In the genomic region with DNA sequence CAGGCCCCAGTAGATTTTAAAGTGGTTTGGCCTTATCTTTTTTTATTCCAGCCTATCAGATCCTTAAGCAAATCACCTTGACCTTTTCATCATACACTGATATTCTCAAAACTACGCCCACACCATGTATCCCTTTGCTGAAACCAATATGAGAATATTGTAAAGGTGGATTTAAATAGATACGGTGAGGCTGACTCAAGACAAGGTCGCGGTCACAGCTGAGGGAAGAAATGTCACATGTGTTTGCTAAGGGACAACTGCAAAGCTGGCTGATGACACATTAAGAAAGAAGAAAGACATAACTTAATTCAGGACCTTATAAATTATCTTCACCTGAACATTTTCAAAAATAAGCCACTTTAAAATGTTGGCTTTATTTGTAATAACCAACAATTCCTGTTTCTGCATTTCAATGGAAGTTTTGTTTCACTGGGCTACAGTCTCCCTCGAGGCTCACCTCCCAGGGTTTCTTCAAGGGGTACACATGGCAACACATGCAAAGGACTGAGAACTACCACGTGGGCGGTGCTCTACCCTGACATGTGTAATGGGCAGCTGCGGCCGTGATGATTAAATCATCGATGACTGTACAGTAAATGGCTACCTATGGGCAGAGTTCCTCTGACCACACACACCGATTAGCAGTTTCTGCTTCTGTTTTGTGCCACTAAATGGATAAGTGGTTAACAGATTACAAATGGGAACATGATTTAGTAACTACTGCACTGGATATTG, we compare ENCODE assay signal across 20 cellular contexts.
DNase-seq lines count a peak whose midpoint lies in the region; ATAC-seq and TF ChIP-seq lines count a peak whose summit lies in the region.
"Had no signal": no experiment of that assay in that cellular context is flagged by ENCODE, and none has a peak within 500 bp of the region (broad histone marks: within the 10 kb centered on the region; RNA-seq: fewer than 3 reads in every experiment).

No MANE protein-coding gene starts in this region.

- no peaks in the 10 kb centered on the region for H3K36me3 ChIP-seq in breast epithelium
- H3K36me3 ChIP-seq: pancreas had no signal

- H3K9me3 ChIP-seq in breast epithelium, result no peaks in the 10 kb centered on the region
- H3K9me3 ChIP-seq: left lung, pancreas had no signal

- H3K27ac Mint-ChIP-seq in MCF 10A (ENCODE audit: low read depth, unreplicated experiment), result no peak overlapping the region
- no peak overlapping the region for H3K27ac Mint-ChIP-seq in activated naive CD8-positive, alpha-beta T cell treated with anti-CD3 and anti-CD28 coated beads for 36 hours
- H3K27ac Mint-ChIP-seq in stimulated activated naive CD8-positive, alpha-beta T cell treated with anti-CD3 and anti-CD28 coated beads, Interleukin-15, amount 100 ng/mL, for 72 hours, result peak overlapping the region; percentile 34 to 80
- H3K27ac Mint-ChIP-seq: activated naive CD8-positive, alpha-beta T cell; stimulated activated effector memory CD8-positive, alpha-beta T cell treated with anti-CD3 and anti-CD28 coated beads, Interleukin-12 subunit alpha, Interleukin-12 subunit beta, amount 100 ng/mL, for 72 hours; T-helper 17 cell; type B pancreatic cell had no signal

- POLR2A ChIA-PET in MCF 10A (lab: Yijun Ruan, JAX), result interaction anchor here (0.7 kb wide), 2 partner anchors 17 to 216 kb away, joined by 3 read pairs; no protein-coding TSS in a partner anchor

- intact Hi-C loops in MCF 10A (cut with micrococcal nuclease) (no loop called here), breast epithelium (cut with DNase I; ENCODE audit: low total_unique reads) (no loop called here)

- no peaks in the 10 kb centered on the region for H3K27me3 Mint-ChIP-seq in MCF 10A (ENCODE audit: insufficient read depth, unreplicated experiment)
- no peaks in the 10 kb centered on the region for H3K27me3 Mint-ChIP-seq in activated naive CD8-positive, alpha-beta T cell treated with anti-CD3 and anti-CD28 coated beads for 36 hours
- H3K27me3 Mint-ChIP-seq in stimulated activated naive CD8-positive, alpha-beta T cell treated with anti-CD3 and anti-CD28 coated beads, Interleukin-15, amount 100 ng/mL, for 72 hours, result no peaks in the 10 kb centered on the region
- H3K27me3 Mint-ChIP-seq: activated naive CD8-positive, alpha-beta T cell; CD8-positive, alpha-beta memory T cell; T-helper 17 cell; type B pancreatic cell had no signal

- CTCF ChIA-PET in MCF 10A (lab: Yijun Ruan, JAX), result interaction anchor here (0.6 to 1.1 kb wide), 2 partner anchors 18 to 31 kb away, joined by 3 to 4 read pairs; no protein-coding TSS in a partner anchor

- TF ChIP-seq CTCF in MCF 10A (IDR thresholded peaks at IDR 0.05; ENCODE audit: unreplicated experiment), result no peak
- TF ChIP-seq CTCF in breast epithelium (IDR thresholded peaks at IDR 0.05), result no peak

- BruUV-seq in MCF 10A (replicated peaks; lab: Mats Ljungman, UMichigan), result no TSS peak

- ATAC-seq in HG03442 (IDR thresholded peaks at IDR 0.05; ENCODE audit: unreplicated experiment), result peak; percentile 52
- peak; percentile 52 for ATAC-seq in stimulated activated naive CD8-positive, alpha-beta T cell treated with anti-CD3 and anti-CD28 coated beads, Interleukin-15, amount 100 ng/mL, for 72 hours
- ATAC-seq: left lung; pancreas; stimulated activated effector memory CD8-positive, alpha-beta T cell treated with anti-CD3 and anti-CD28 coated beads, Interleukin-12 subunit alpha, Interleukin-12 subunit beta, amount 100 ng/mL, for 72 hours; T-helper 17 cell had no signal

- no peak overlapping the region for H3K4me3 ChIP-seq in breast epithelium
- H3K4me3 ChIP-seq: left lung, pancreas, skin epidermis had no signal

- H3K4me1 Mint-ChIP-seq in MCF 10A (ENCODE audit: insufficient read depth, unreplicated experiment), result peaks cover 8% of the 10 kb centered on the region
- H3K4me1 Mint-ChIP-seq in activated naive CD8-positive, alpha-beta T cell treated with anti-CD3 and anti-CD28 coated beads for 36 hours, result peaks cover 5% of the 10 kb centered on the region
- H3K4me1 Mint-ChIP-seq in stimulated activated naive CD8-positive, alpha-beta T cell treated with anti-CD3 and anti-CD28 coated beads, Interleukin-15, amount 100 ng/mL, for 72 hours, result peaks cover 18% of the 10 kb centered on the region
- H3K4me1 Mint-ChIP-seq: CD8-positive, alpha-beta memory T cell; stimulated activated effector memory CD8-positive, alpha-beta T cell treated with anti-CD3 and anti-CD28 coated beads, Interleukin-12 subunit alpha, Interleukin-12 subunit beta, amount 100 ng/mL, for 72 hours; T-helper 17 cell had no signal

- H3K27me3 ChIP-seq in breast epithelium, result no peaks in the 10 kb centered on the region
- H3K27me3 ChIP-seq: left lung, pancreas had no signal

- peak; percentile 18 for DNase-seq in MCF 10A (ENCODE audit: unreplicated experiment)
- DNase-seq in breast epithelium (ENCODE audit: low spot score in 2 of 2), result no peak
- DNase-seq in activated naive CD8-positive, alpha-beta T cell treated with anti-CD3 and anti-CD28 coated beads for 36 hours, result peak; percentile 12
- DNase-seq in stimulated activated naive CD8-positive, alpha-beta T cell treated with anti-CD3 and anti-CD28 coated beads, Interleukin-15, amount 100 ng/mL, for 72 hours, result no peak
- DNase-seq in DMS53 (lab: John Stamatoyannopoulos, UW), result no peak
- DNase-seq in islet precursor cell, result no peak
- no peak for DNase-seq in EL
- DNase-seq: activated CD4-positive, CD25-positive, alpha-beta regulatory T cell; CD8-positive, alpha-beta memory T cell; left lung; NCI-H2107; NCI-H69; pancreas; T-helper 17 cell had no signal

- H3K4me1 ChIP-seq in breast epithelium, result no peaks in the 10 kb centered on the region
- H3K4me1 ChIP-seq: pancreas had no signal

- H3K27ac ChIP-seq in breast epithelium, result no peak overlapping the region
- H3K27ac ChIP-seq: left lung, pancreas, RWPE1, skin epidermis had no signal

- no peak for TF ChIP-seq POLR2A in breast epithelium (IDR thresholded peaks at IDR 0.05)

- no peaks in the 10 kb centered on the region for H3K9me3 Mint-ChIP-seq in MCF 10A (ENCODE audit: unreplicated experiment)
- no peaks in the 10 kb centered on the region for H3K9me3 Mint-ChIP-seq in activated naive CD8-positive, alpha-beta T cell treated with anti-CD3 and anti-CD28 coated beads for 36 hours
- no peaks in the 10 kb centered on the region for H3K9me3 Mint-ChIP-seq in stimulated activated naive CD8-positive, alpha-beta T cell treated with anti-CD3 and anti-CD28 coated beads, Interleukin-15, amount 100 ng/mL, for 72 hours
- H3K9me3 Mint-ChIP-seq: CD8-positive, alpha-beta memory T cell; stimulated activated effector memory CD8-positive, alpha-beta T cell treated with anti-CD3 and anti-CD28 coated beads, Interleukin-12 subunit alpha, Interleukin-12 subunit beta, amount 100 ng/mL, for 72 hours; type B pancreatic cell had no signal

- H3K36me3 Mint-ChIP-seq in MCF 10A (ENCODE audit: insufficient read depth, unreplicated experiment), result peaks cover 70% of the 10 kb centered on the region
- H3K36me3 Mint-ChIP-seq in activated naive CD8-positive, alpha-beta T cell treated with anti-CD3 and anti-CD28 coated beads for 36 hours, result no peaks in the 10 kb centered on the region
- H3K36me3 Mint-ChIP-seq: activated naive CD8-positive, alpha-beta T cell had no signal

- H3K4me3 Mint-ChIP-seq in MCF 10A (ENCODE audit: unreplicated experiment), result no peak overlapping the region
- no peak overlapping the region for H3K4me3 Mint-ChIP-seq in activated naive CD8-positive, alpha-beta T cell treated with anti-CD3 and anti-CD28 coated beads for 36 hours
- H3K4me3 Mint-ChIP-seq in stimulated activated naive CD8-positive, alpha-beta T cell treated with anti-CD3 and anti-CD28 coated beads, Interleukin-15, amount 100 ng/mL, for 72 hours, result no peak overlapping the region
- H3K4me3 Mint-ChIP-seq: activated naive CD8-positive, alpha-beta T cell; CD8-positive, alpha-beta memory T cell; stimulated activated effector memory CD8-positive, alpha-beta T cell treated with anti-CD3 and anti-CD28 coated beads, Interleukin-12 subunit alpha, Interleukin-12 subunit beta, amount 100 ng/mL, for 72 hours; T-helper 17 cell; type B pancreatic cell had no signal

Comparison
In these comparisons a context has a peak if more than half of its experiments do, and no peak if none do; other contexts are left out.
1. DNase-seq: peak in MCF 10A (single experiment) and activated naive CD8-positive, alpha-beta T cell treated with anti-CD3 and anti-CD28 coated beads for 36 hours (single experiment); none in breast epithelium (0 of 2), stimulated activated naive CD8-positive, alpha-beta T cell treated with anti-CD3 and anti-CD28 coated beads, Interleukin-15, amount 100 ng/mL, for 72 hours (0 of 2), DMS53 (single experiment), islet precursor cell (single experiment) and EL (single experiment).
2. H3K27ac Mint-ChIP-seq: peak in stimulated activated naive CD8-positive, alpha-beta T cell treated with anti-CD3 and anti-CD28 coated beads, Interleukin-15, amount 100 ng/mL, for 72 hours (2 of 2); none in MCF 10A (single experiment) and activated naive CD8-positive, alpha-beta T cell treated with anti-CD3 and anti-CD28 coated beads for 36 hours (single experiment).